Comparison of ENCODE assay signal across 10 cellular contexts in genomic region chr2:96264086-96264485, GRCh38. TPM values are rescaled to one million over a fixed set of nuclear protein-coding genes. Genes with fewer than 3 reads are reported as not detected.
DNase-seq lines count a peak whose midpoint lies in the region; ATAC-seq, FAIRE-seq and TF ChIP-seq lines count a peak whose summit lies in the region.
"Had no signal": no experiment of that assay in that cellular context is flagged by ENCODE, and none has a peak within 500 bp of the region (broad histone marks: within the 10 kb centered on the region; RNA-seq: fewer than 3 reads in every experiment).

No MANE protein-coding gene starts in this region.

- no peak for TF ChIP-seq POLR2A in body of pancreas (IDR thresholded peaks at IDR 0.05)

- intact Hi-C loops in pancreas (cut with DNase I) (loop anchor here in 2 of 3 donors (10.0 kb wide), 1 partner anchor 59 kb away; the partner anchor contains the start of gene STARD7 (in 2 of the 2)), body of pancreas (cut with DNase I) (no loop called here)

- H3K36me3 Mint-ChIP-seq in HFFc6 (ENCODE audit: low read depth) (peaks cover 24% of the 10 kb centered on the region), chondrocyte (ENCODE audit: low read depth) (peaks cover 6% of the 10 kb centered on the region)

- peak overlapping the region; percentile 88 for H3K4me3 ChIP-seq in AG04450 (ENCODE audit: low read depth, low read length)
- peak overlapping the region in 1 of 2 donors; percentile 94 for H3K4me3 ChIP-seq in muscle layer of colon (ENCODE audit: low read depth in 1 of 2, low read length in 2 of 2)
- peak overlapping the region in 2 of 4 donors; percentile 87 to 99 for H3K4me3 ChIP-seq in pancreas
- H3K4me3 ChIP-seq in body of pancreas, result no peak overlapping the region

- no peak for FAIRE-seq in pancreas (lab: Jason Lieb, UNC)

- peaks cover 5% of the 10 kb centered on the region for H3K27me3 Mint-ChIP-seq in HFFc6 (ENCODE audit: insufficient read depth)
- no peaks in the 10 kb centered on the region for H3K27me3 Mint-ChIP-seq in chondrocyte (ENCODE audit: low read depth)

- H3K4me1 Mint-ChIP-seq in HFFc6 (ENCODE audit: low read depth) (peaks cover 68% of the 10 kb centered on the region), chondrocyte (ENCODE audit: low read depth) (peaks cover 50% of the 10 kb centered on the region)

- H3K4me3 Mint-ChIP-seq in HFFc6 (peak overlapping the region; percentile 99), chondrocyte (ENCODE audit: unreplicated experiment) (peak overlapping the region; percentile 74)

- H3K9me3 ChIP-seq in AG04450 (ENCODE audit: control insufficient read depth, insufficient read depth, low read length) (no peaks in the 10 kb centered on the region), muscle layer of colon (ENCODE audit: low read length) (no peaks in the 10 kb centered on the region), pancreas (no peaks in the 10 kb centered on the region), body of pancreas (no peaks in the 10 kb centered on the region)

- WGBS in pancreas, 2 donors, result 65 to 74% methylated on average over 4 of the region's 4 CpGs
- 66 to 68% methylated on average over 4 of the region's 4 CpGs for WGBS in body of pancreas, 2 donors

- no peaks in the 10 kb centered on the region for H3K9me3 Mint-ChIP-seq in HFFc6
- no peaks in the 10 kb centered on the region for H3K9me3 Mint-ChIP-seq in chondrocyte (ENCODE audit: low read depth)

- CTCF ChIA-PET in AG04450 (lab: Charles Lee), result interaction anchor here (0.6 to 2.1 kb wide), 5 partner anchors 124 to 271 kb away, joined by 3 to 11 read pairs (median 3); partner anchors contain the start of gene ASTL

- POLR2A ChIA-PET in AG04450 (lab: Yijun Ruan, JAX), result interaction anchor here (1.1 kb wide), 1 partner anchor 56 kb away, joined by 5 read pairs; the partner anchor contains the start of gene STARD7

- no peak for TF ChIP-seq CTCF in AG04450 (IDR thresholded peaks at IDR 0.05; ENCODE audit: low read depth, low read length)
- TF ChIP-seq CTCF in HFFc6 (IDR thresholded peaks at IDR 0.05), result no peak
- TF ChIP-seq CTCF in chondrocyte (IDR thresholded peaks at IDR 0.05), result no peak
- TF ChIP-seq CTCF in pancreas (IDR thresholded peaks at IDR 0.05), result no peak
- TF ChIP-seq CTCF in body of pancreas (IDR thresholded peaks at IDR 0.05), result no peak

- H3K27me3 ChIP-seq in AG04450 (ENCODE audit: control insufficient read depth, insufficient read depth, low read length) (no peaks in the 10 kb centered on the region), muscle layer of colon (ENCODE audit: control insufficient read depth in 1 of 2, insufficient read depth in 2 of 2, low read length in 2 of 2) (no peaks in the 10 kb centered on the region), pancreas (no peaks in the 10 kb centered on the region), body of pancreas (no peaks in the 10 kb centered on the region)

- peaks cover 26% of the 10 kb centered on the region for H3K36me3 ChIP-seq in muscle layer of colon (ENCODE audit: insufficient read depth, low read length)
- H3K36me3 ChIP-seq in pancreas, result peaks cover 5 to 12% (median 9%) of the 10 kb centered on the region in 3 donors
- H3K36me3 ChIP-seq in body of pancreas (replicated peaks in 1 of 2; ENCODE audit: insufficient read depth in 1 of 2, low read depth in 2 of 2), result peaks cover 0 to 13% of the 10 kb centered on the region in 2 donors

- H3K4me1 ChIP-seq in muscle layer of colon (ENCODE audit: insufficient read depth, low read length), result peaks cover 56% of the 10 kb centered on the region
- H3K4me1 ChIP-seq in pancreas, result peaks cover 36 to 57% (median 45%) of the 10 kb centered on the region in 3 donors
- H3K4me1 ChIP-seq in body of pancreas, result peaks cover 71% of the 10 kb centered on the region

- H3K27ac ChIP-seq in AG04450 (ENCODE audit: low read depth, low read length) (no peak overlapping the region), muscle layer of colon (ENCODE audit: low read depth, low read length) (no peak overlapping the region), pancreas (no peak overlapping the region), body of pancreas (peak overlapping the region in 2 of 4 donors; percentile 18 to 94)

- DNase-seq in AG04450 (ENCODE audit: low read depth, low spot score) (no peak), HFFc6 (no peak), chondrocyte (ENCODE audit: low spot score) (no peak), NCI-H2081 (lab: John Stamatoyannopoulos, UW) (no peak), pancreas (no peak), NOMO-1 treated with dmso at 0.1 percent for 144 hours (lab: John Stamatoyannopoulos, UW; ENCODE audit: unreplicated experiment) (no peak), body of pancreas (no peak)
- DNase-seq: GDM1, NCI-H1417 treated with DMSO at 0.1 percent for 48 hours had no signal

- H3K27ac Mint-ChIP-seq in HFFc6 (no peak overlapping the region), chondrocyte (ENCODE audit: unreplicated experiment) (no peak overlapping the region)

- peak overlapping the region; percentile 34 for H3K9ac ChIP-seq in muscle layer of colon (ENCODE audit: low read length)

- ATAC-seq in pancreas (no peak), body of pancreas (no peak)

RNA-seq across cellular contexts. Expression of gene TMEM127, which starts 1.7 kb away (rescaled TPM):
- polyA plus RNA-seq in AG04450 (2011; rRNA removed), result 45.3 and 48.7 TPM in 2 replicates
- 42.2 and 55.9 TPM in 2 replicates for polyA minus RNA-seq in AG04450 (2011; rRNA and poly(A)+ RNA removed)
- total RNA-seq in HFFc6 (2021; fragmentation: NEBNext Ultra II Directional; extraction: Animal tissue kit (Norgen Biotek cat#: 25700)), result 10 to 100 TPM; 57.6 to 84.6 (median 71.1) TPM
- 43.9 to 54.4 TPM (median 52.5 TPM) in 3 replicates for total RNA-seq in chondrocyte
- total RNA-seq in pancreas, result 10 to 100 TPM; 20.1 to 38.4 (median 24.9) TPM
- polyA plus RNA-seq in pancreas, result 10 to 100 TPM in 1 of 2 donors, 1 to 10 TPM in 1; 8.2 to 12.6 TPM
- 10 to 100 TPM; 22.1 to 33.5 TPM for total RNA-seq in body of pancreas

RNA-seq across cellular contexts. Expression of gene CIAO1, which starts 1.9 kb away (rescaled TPM):
- polyA plus RNA-seq in AG04450 (2011; rRNA removed), result 65.2 and 77.0 TPM in 2 replicates
- 66.0 and 85.9 TPM in 2 replicates for polyA minus RNA-seq in AG04450 (2011; rRNA and poly(A)+ RNA removed)
- total RNA-seq in HFFc6 (2021; fragmentation: NEBNext Ultra II Directional; extraction: Animal tissue kit (Norgen Biotek cat#: 25700)), result 10 to 100 TPM; 54.9 to 71.4 (median 60.4) TPM
- total RNA-seq in chondrocyte, result 37.5 to 46.9 TPM (median 39.7 TPM) in 3 replicates
- total RNA-seq in pancreas, result 10 to 100 TPM; 25.2 to 34.4 (median 29.3) TPM
- 10 to 100 TPM; 25.0 to 40.0 TPM for polyA plus RNA-seq in pancreas
- 10 to 100 TPM; 58.1 to 92.0 TPM for total RNA-seq in body of pancreas

RNA-seq across cellular contexts. Expression of gene SNRNP200, which starts 41.3 kb away (rescaled TPM):
- polyA plus RNA-seq in AG04450 (2011; rRNA removed) (99.0 and 136 TPM in 2 replicates), pancreas (10 to 100 TPM; 51.4 to 87.7 TPM)
- 231 and 300 TPM in 2 replicates for polyA minus RNA-seq in AG04450 (2011; rRNA and poly(A)+ RNA removed)
- 100 to 1,000 TPM in 2 of 6 experiments, 10 to 100 TPM in 4; 88.0 to 106 (median 93.3) TPM for total RNA-seq in HFFc6 (2021; fragmentation: NEBNext Ultra II Directional; extraction: Animal tissue kit (Norgen Biotek cat#: 25700))
- total RNA-seq in chondrocyte (77.8 to 101 TPM (median 82.6 TPM) in 3 replicates), pancreas (10 to 100 TPM; 42.1 to 60.1 (median 47.8) TPM), body of pancreas (100 to 1,000 TPM in 1 of 2 donors, 10 to 100 TPM in 1; 58.1 to 110 TPM)

RNA-seq across cellular contexts. Expression of gene STARD7, which starts 55.5 kb away (rescaled TPM):
- polyA plus RNA-seq in AG04450 (2011; rRNA removed) (84.2 and 106 TPM in 2 replicates), pancreas (10 to 100 TPM; 21.7 to 29.5 TPM)
- polyA minus RNA-seq in AG04450 (2011; rRNA and poly(A)+ RNA removed), result 63.6 and 77.1 TPM in 2 replicates
- 100 to 1,000 TPM; 167 to 195 (median 180) TPM for total RNA-seq in HFFc6 (2021; fragmentation: NEBNext Ultra II Directional; extraction: Animal tissue kit (Norgen Biotek cat#: 25700))
- total RNA-seq in chondrocyte (61.0 to 81.8 TPM (median 66.1 TPM) in 3 replicates), pancreas (10 to 100 TPM; 37.1 to 65.1 (median 58.5) TPM), body of pancreas (10 to 100 TPM; 68.5 to 91.3 TPM)
